In the genomic region with DNA sequence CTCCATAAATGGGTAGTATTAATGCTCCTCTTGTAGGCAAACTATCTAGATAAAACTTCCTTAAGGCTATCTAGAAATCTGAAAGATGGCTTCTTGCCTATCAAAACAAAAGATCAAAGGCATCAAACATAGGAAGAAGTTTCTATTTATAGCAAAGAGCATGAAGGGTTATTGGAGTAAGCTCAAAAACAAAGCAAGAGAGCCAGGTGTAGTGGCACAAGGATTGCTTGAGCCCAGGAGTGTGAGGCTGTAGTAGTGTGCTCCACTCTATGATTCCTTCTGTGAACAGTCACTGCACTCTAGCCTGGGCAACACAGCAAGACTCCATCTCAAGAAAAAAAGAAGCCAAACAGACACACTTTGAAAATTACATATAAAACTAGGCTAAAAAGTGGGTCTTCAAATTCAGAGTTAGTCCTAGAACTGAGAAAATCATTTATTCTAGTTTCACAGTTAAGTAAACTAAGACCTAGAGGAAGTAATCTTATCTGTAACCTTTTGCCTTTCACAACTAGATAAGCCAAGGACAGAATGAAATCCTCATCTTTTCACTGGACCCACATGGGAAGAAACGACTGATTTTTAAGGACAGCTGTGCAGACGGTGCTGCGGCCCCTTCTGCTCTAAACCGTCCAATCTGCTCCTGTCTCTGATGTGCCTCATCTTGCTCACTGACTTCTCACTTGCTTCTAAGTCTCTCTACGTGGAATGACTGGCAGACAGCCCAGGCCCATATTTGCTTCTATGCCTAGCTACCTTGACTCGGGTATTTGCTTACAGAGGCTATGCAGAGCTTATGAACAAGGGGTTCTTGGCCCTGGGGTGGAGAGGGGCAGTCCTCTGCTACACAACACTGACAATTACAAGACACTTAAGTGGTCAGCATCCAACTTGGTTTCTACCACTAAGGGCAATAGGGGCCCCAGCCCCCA, we compare ENCODE assay signal across 11 cellular contexts. TPM values are rescaled to one million over a fixed set of nuclear protein-coding genes. Genes with fewer than 3 reads are reported as not detected.
DNase-seq lines count a peak whose midpoint lies in the region; ATAC-seq, FAIRE-seq and TF ChIP-seq lines count a peak whose summit lies in the region.
"Had no signal": no experiment of that assay in that cellular context is flagged by ENCODE, and none has a peak within 500 bp of the region (broad histone marks: within the 10 kb centered on the region; RNA-seq: fewer than 3 reads in every experiment).

No MANE protein-coding gene starts in this region.

- H3K36me3 Mint-ChIP-seq in activated naive CD8-positive, alpha-beta T cell treated with anti-CD3 and anti-CD28 coated beads, Interleukin-2, amount 10 ng/mL, durations not matched to agents 7 days and 5 days, result peaks cover 39% of the 10 kb centered on the region
- no peaks in the 10 kb centered on the region for H3K36me3 Mint-ChIP-seq in endothelial cell (ENCODE audit: low read depth, unreplicated experiment)

- peaks cover 25% of the 10 kb centered on the region for H3K4me1 Mint-ChIP-seq in activated naive CD8-positive, alpha-beta T cell treated with anti-CD3 and anti-CD28 coated beads, Interleukin-2, amount 10 ng/mL, durations not matched to agents 7 days and 5 days
- H3K4me1 Mint-ChIP-seq in endothelial cell (ENCODE audit: unreplicated experiment), result no peaks in the 10 kb centered on the region

- ATAC-seq in left ventricle myocardium superior (no peak), heart right ventricle (no peak), aorta (ENCODE audit: low FRiP score) (no peak)
- ATAC-seq in activated naive CD8-positive, alpha-beta T cell treated with anti-CD3 and anti-CD28 coated beads, Interleukin-2, amount 10 ng/mL, durations not matched to agents 7 days and 5 days (ENCODE audit: low read depth), result no peak

- H3K4me3 ChIP-seq in heart right ventricle, result no peak overlapping the region
- no peak overlapping the region for H3K4me3 ChIP-seq in muscle layer of colon (ENCODE audit: low read depth in 1 of 2, low read length in 2 of 2)
- H3K4me3 ChIP-seq in aorta (ENCODE audit: low read length in 2 of 2), result no peak overlapping the region
- no peak overlapping the region for H3K4me3 ChIP-seq in uterus
- H3K4me3 ChIP-seq: spleen had no signal

- POLR2A ChIA-PET in activated naive CD8-positive, alpha-beta T cell treated with anti-CD3 and anti-CD28 coated beads, Interleukin-2, amount 10 ng/mL, durations not matched to agents 7 days and 5 days (lab: Charles Lee), result no interaction called here

- intact Hi-C loops in left ventricle myocardium superior (cut with micrococcal nuclease), result no loop called here
- intact Hi-C loops in heart right ventricle (cut with DNase I), result loop anchor here in 1 of 10 donors (10.0 kb wide), 1 partner anchor 115 kb away; no protein-coding TSS in a partner anchor
- intact Hi-C loops in aorta (cut with DNase I), result no loop called here
- intact Hi-C loops in uterus (cut with DNase I; ENCODE audit: low total_unique reads), result no loop called here

- H3K9me3 ChIP-seq in heart right ventricle (no peaks in the 10 kb centered on the region), muscle layer of colon (ENCODE audit: low read length) (no peaks in the 10 kb centered on the region), aorta (ENCODE audit: control insufficient read depth, low read length) (no peaks in the 10 kb centered on the region), uterus (no peaks in the 10 kb centered on the region)
- H3K9me3 ChIP-seq: spleen had no signal

- DNase-seq in left ventricle myocardium superior (peak; percentile 43), heart right ventricle (no peak), aorta (no peak), endothelial cell (ENCODE audit: low spot score) (no peak), GM12891 (ENCODE audit: insufficient read length, low spot score) (no peak), uterus (no peak)
- no peak for DNase-seq in activated naive CD8-positive, alpha-beta T cell treated with anti-CD3 and anti-CD28 coated beads, Interleukin-2, amount 10 ng/mL, durations not matched to agents 7 days and 5 days
- DNase-seq: activated T-cell treated with anti-CD3 and anti-CD28 coated beads, Interleukin-2, amount 50 U/mL, for 48 hours; NCI-H2227 treated with DMSO at 0.1 percent for 48 hours; spleen had no signal

- TF ChIP-seq POLR2A in GM12891 (IDR thresholded peaks at IDR 0.05; ENCODE audit: low read depth, low read length) (no peak), uterus (IDR thresholded peaks at IDR 0.05) (no peak)

- H3K36me3 ChIP-seq in heart right ventricle, result peaks cover 0 to 89% (median 14%) of the 10 kb centered on the region in 9 donors
- peaks cover 48% of the 10 kb centered on the region for H3K36me3 ChIP-seq in muscle layer of colon (ENCODE audit: insufficient read depth, low read length)
- peaks cover 4 to 12% of the 10 kb centered on the region in 2 donors for H3K36me3 ChIP-seq in aorta (ENCODE audit: control insufficient read depth in 1 of 2, insufficient read depth in 2 of 2, low read length in 1 of 2)
- no peaks in the 10 kb centered on the region for H3K36me3 ChIP-seq in uterus

- H3K4me3 Mint-ChIP-seq in activated naive CD8-positive, alpha-beta T cell treated with anti-CD3 and anti-CD28 coated beads, Interleukin-2, amount 10 ng/mL, durations not matched to agents 7 days and 5 days, result peak overlapping the region; percentile 7
- H3K4me3 Mint-ChIP-seq in endothelial cell (ENCODE audit: unreplicated experiment), result no peak overlapping the region

- peaks cover 13 to 51% (median 36%) of the 10 kb centered on the region in 9 donors for H3K4me1 ChIP-seq in heart right ventricle
- H3K4me1 ChIP-seq in muscle layer of colon (ENCODE audit: insufficient read depth, low read length), result peaks cover 39% of the 10 kb centered on the region
- H3K4me1 ChIP-seq in aorta (ENCODE audit: control insufficient read depth in 1 of 2, insufficient read depth in 2 of 2, low read length in 2 of 2), result peaks cover 0 to 6% of the 10 kb centered on the region in 2 donors
- H3K4me1 ChIP-seq in uterus, result peaks cover 0 to 8% of the 10 kb centered on the region in 2 donors

- TF ChIP-seq CTCF in heart right ventricle (IDR thresholded peaks at IDR 0.05) (no peak), endothelial cell (IDR thresholded peaks at IDR 0.05; ENCODE audit: unreplicated experiment) (no peak), uterus (IDR thresholded peaks at IDR 0.05) (no peak)

- H3K27ac ChIP-seq in heart right ventricle, result peak overlapping the region in 4 of 10 donors; percentile 4 to 10 (median 7)
- peak overlapping the region; percentile 67 for H3K27ac ChIP-seq in muscle layer of colon (ENCODE audit: low read depth, low read length)
- H3K27ac ChIP-seq in aorta (ENCODE audit: low read depth in 1 of 2, low read length in 2 of 2), result peak overlapping the region; percentile 9 to 77
- H3K27ac ChIP-seq in uterus, result peak overlapping the region in 1 of 2 donors; percentile 14

- H3K9me3 Mint-ChIP-seq in activated naive CD8-positive, alpha-beta T cell treated with anti-CD3 and anti-CD28 coated beads, Interleukin-2, amount 10 ng/mL, durations not matched to agents 7 days and 5 days, result peaks cover 5% of the 10 kb centered on the region
- H3K9me3 Mint-ChIP-seq in endothelial cell (ENCODE audit: unreplicated experiment), result no peaks in the 10 kb centered on the region

- H3K9ac ChIP-seq in muscle layer of colon (ENCODE audit: low read length), result no peak overlapping the region

- H3K27me3 Mint-ChIP-seq in activated naive CD8-positive, alpha-beta T cell treated with anti-CD3 and anti-CD28 coated beads, Interleukin-2, amount 10 ng/mL, durations not matched to agents 7 days and 5 days, result no peaks in the 10 kb centered on the region
- no peaks in the 10 kb centered on the region for H3K27me3 Mint-ChIP-seq in endothelial cell (ENCODE audit: unreplicated experiment)

- H3K27me3 ChIP-seq in heart right ventricle, result no peaks in the 10 kb centered on the region
- H3K27me3 ChIP-seq in muscle layer of colon (ENCODE audit: control insufficient read depth in 1 of 2, insufficient read depth in 2 of 2, low read length in 2 of 2), result no peaks in the 10 kb centered on the region
- H3K27me3 ChIP-seq in aorta (ENCODE audit: control insufficient read depth in 1 of 2, insufficient read depth in 2 of 2, low read length in 1 of 2), result no peaks in the 10 kb centered on the region
- no peaks in the 10 kb centered on the region for H3K27me3 ChIP-seq in uterus
- H3K27me3 ChIP-seq: spleen had no signal

- WGBS in heart right ventricle, 2 donors, result 46 to 52% methylated on average over 6 of the region's 6 CpGs
- WGBS in aorta, 2 donors, result 35 to 39% methylated on average over 6 of the region's 6 CpGs

- H3K27ac Mint-ChIP-seq in activated naive CD8-positive, alpha-beta T cell treated with anti-CD3 and anti-CD28 coated beads, Interleukin-2, amount 10 ng/mL, durations not matched to agents 7 days and 5 days, result peak overlapping the region; percentile 81
- H3K27ac Mint-ChIP-seq in endothelial cell (ENCODE audit: unreplicated experiment), result no peak overlapping the region

- FAIRE-seq in GM12891 (lab: Jason Lieb, UNC), result no peak

TF ChIP-seq in GM12891, 5 proteins besides CTCF, POLR2A, EP300 and RAD21:
- TF ChIP-seq POU2F2 (IDR thresholded peaks at IDR 0.05; ENCODE audit: low read depth, low read length) (no peak), POLR2AphosphoS5 (IDR thresholded peaks at IDR 0.05; ENCODE audit: low read depth, low read length) (no peak), TAF1 (IDR thresholded peaks at IDR 0.05; ENCODE audit: low read depth, low read length) (no peak), SPI1 (IDR thresholded peaks at IDR 0.05; ENCODE audit: low read depth, low read length) (no peak), PAX5 (IDR thresholded peaks at IDR 0.05; ENCODE audit: insufficient read depth, low read length, severe bottlenecking) (no peak)

RNA-seq across cellular contexts. Expression of a gene that starts 50.0 kb away (rescaled TPM):
- 44.3 TPM for total RNA-seq in left ventricle myocardium superior
- total RNA-seq in heart right ventricle, result 10 to 100 TPM; 44.3 to 79.2 (median 50.0) TPM
- 10 to 100 TPM; 18.9 to 26.4 TPM for polyA plus RNA-seq in heart right ventricle
- 10 to 100 TPM; 93.9 to 94.2 TPM for total RNA-seq in activated naive CD8-positive, alpha-beta T cell treated with anti-CD3 and anti-CD28 coated beads, Interleukin-2, amount 10 ng/mL, durations not matched to agents 7 days and 5 days
- total RNA-seq in aorta, result 100 to 1,000 TPM; 146 to 172 TPM
- 10 to 100 TPM; 30.6 to 69.1 TPM for polyA plus RNA-seq in aorta
- 31.8 TPM for total RNA-seq in endothelial cell (ENCODE audit: unreplicated experiment)
- polyA plus RNA-seq in GM12891 (2012; ENCODE audit: low read depth, missing spikeins), result 15.4 TPM
- 100 to 1,000 TPM in 2 of 4 donors, 10 to 100 TPM in 2; 91.6 to 159 (median 100) TPM for total RNA-seq in uterus
